Comparison of ENCODE assay signal across 17 cellular contexts in genomic region chr20:43444107-43444506, GRCh38. TPM values are rescaled to one million over a fixed set of nuclear protein-coding genes. Genes with fewer than 3 reads are reported as not detected.
DNase-seq lines count a peak whose midpoint lies in the region; ATAC-seq, FAIRE-seq and TF ChIP-seq lines count a peak whose summit lies in the region.
"Had no signal": no experiment of that assay in that cellular context is flagged by ENCODE, and none has a peak within 500 bp of the region (broad histone marks: within the 10 kb centered on the region; RNA-seq: fewer than 3 reads in every experiment).

No MANE protein-coding gene starts in this region.

- no peaks in the 10 kb centered on the region for H3K9me3 ChIP-seq in K562 (replicated peaks; ENCODE audit: control insufficient read depth, insufficient read depth, low read depth, low read length)
- H3K9me3 ChIP-seq: HAP-1 had no signal

- no peaks in the 10 kb centered on the region for H3K79me2 ChIP-seq in K562 (ENCODE audit: control insufficient read depth, insufficient read depth, low read length)

- peaks cover 2 to 11% of the 10 kb centered on the region in 2 experiments; a peak in 3 of 5 replicates for H3K27me3 ChIP-seq in K562 (ENCODE audit: control insufficient read depth in 2 of 2, insufficient read depth in 2 of 2, low read length in 2 of 2)

- intact Hi-C loops in K562 (cut with micrococcal nuclease) = loop anchor here (10.0 kb wide), 1 partner anchor 401 kb away; no protein-coding TSS in a partner anchor

- peak overlapping the region; percentile 98 for H2AFZ ChIP-seq in K562 (ENCODE audit: low read depth, low read length)

- no peak for TF ChIP-seq RAD21 in K562 (CRISPR knock-in tag; conservative IDR thresholded peaks at IDR 0.05 in 1 of 2, IDR thresholded peaks at IDR 0.05 in 1 of 2)

- H3K4me3 ChIP-seq in K562 = 0 out of 2 replicates have a peak overlapping the region, but pooled peaks have one; percentile 32
- H3K4me3 ChIP-seq: HAP-1, SK-N-MC had no signal

- CTCF ChIA-PET in K562 (lab: Yijun Ruan, JAX; ENCODE audit: low intra/inter-chr PET ratio) = no interaction called here

- TF ChIP-seq CTCF in K562 (IDR thresholded peaks at IDR 0.05 in 2 of 3, conservative IDR thresholded peaks at IDR 0.05 in 1 of 3; ENCODE audit: insufficient read depth in 2 of 3, low read depth in 1 of 3, low read length in 3 of 3) = no peak

- no peak for TF ChIP-seq EP300 in K562 (IDR thresholded peaks at IDR 0.05; ENCODE audit: low read length)

- H3K36me3 ChIP-seq in K562 (ENCODE audit: control insufficient read depth, insufficient read depth, low read length) = no peaks in the 10 kb centered on the region
- H3K36me3 ChIP-seq: HAP-1 had no signal

- POLR2A ChIA-PET in K562 (lab: Yijun Ruan, JAX) = interaction anchor here (0.7 to 4.0 kb wide), 6 partner anchors 9 to 1366 kb away, joined by 3 to 27 read pairs (median 4); partner anchors contain the start of gene SRSF6

- DNase-seq in ELF-1 (ENCODE audit: low read depth, low spot score) (peak; percentile 28), HTR-8/SVneo (ENCODE audit: insufficient read length, low spot score) (no peak), NCI-H2227 treated with DMSO at 0.1 percent for 48 hours (lab: John Stamatoyannopoulos, UW) (peak; percentile 61), K562 (ENCODE audit: extremely low read depth in 1 of 4, low spot score in 3 of 4) (peak; percentile 32 to 44 (median 37)), NCI-H2196 treated with DMSO at 0.1 percent for 48 hours (lab: John Stamatoyannopoulos, UW; ENCODE audit: unreplicated experiment) (no peak), GM19240 (ENCODE audit: insufficient read length, low spot score) (no peak)
- DNase-seq: DMS153, KG1, NCI-H1694, NCI-H226, NCI-H524 treated with DMSO at 0.1 percent for 48 hours, T-cell, T-helper 9 cell had no signal

- no peak for TF ChIP-seq POLR2A in K562 (conservative IDR thresholded peaks at IDR 0.05)

- H3K4me2 ChIP-seq in K562 (ENCODE audit: insufficient read depth, low read length) = peak overlapping the region; percentile 87

- ATAC-seq in K562 (peak; percentile 60), HG02981 (IDR thresholded peaks at IDR 0.05; ENCODE audit: unreplicated experiment) (no peak)
- ATAC-seq: Right ventricle myocardium inferior, T-cell had no signal

- no peaks in the 10 kb centered on the region for H4K20me1 ChIP-seq in K562 (replicated peaks; ENCODE audit: control insufficient read depth, insufficient read depth, low read length)

- no peak overlapping the region for H3K27ac ChIP-seq in K562 (ENCODE audit: extremely low read depth, low read depth, low read length)
- H3K27ac ChIP-seq: SK-N-MC had no signal

- H3K4me1 ChIP-seq in K562 (replicated peaks in 1 of 2; ENCODE audit: control insufficient read depth in 2 of 2, insufficient read depth in 2 of 2, low read length in 2 of 2) = no peaks in the 10 kb centered on the region; a peak in 2 of 5 replicates
- H3K4me1 ChIP-seq: HAP-1 had no signal

- H3K9ac ChIP-seq in K562 (ENCODE audit: insufficient read depth in 1 of 2, low read depth in 2 of 2, low read length in 2 of 2) = no peak overlapping the region

- no TSS peak for BruUV-seq in K562 (replicated peaks; lab: Mats Ljungman, UMichigan)

- 5% methylated on average over 9 of the region's 9 CpGs for WGBS in K562 (ENCODE audit: insufficient coverage, low coverage, missing lambda C conversion rate)

- in situ Hi-C loops in K562 (cut with MboI) = no loop called here

- FAIRE-seq in HTR-8/SVneo (lab: Jason Lieb, UNC) (peak; percentile 74), K562 (lab: Jason Lieb, UNC) (no peak)

- no peaks in the 10 kb centered on the region for H3K9me1 ChIP-seq in K562 (ENCODE audit: control insufficient read depth, insufficient read depth, low read length)

TF ChIP-seq in K562, 482 proteins besides CTCF, POLR2A, EP300 and RAD21 (continues in another document):
- TF ChIP-seq XRCC4 (IDR thresholded peaks at IDR 0.05; ENCODE audit: extremely low read depth, insufficient read depth, insufficient read length) = no peak
- TF ChIP-seq CREB5 (CRISPR knock-in tag; IDR thresholded peaks at IDR 0.05) = no peak
- peak; percentile 98 for TF ChIP-seq RFX1 (IDR thresholded peaks at IDR 0.05)
- TF ChIP-seq PTTG1 (tag; IDR thresholded peaks at IDR 0.05; ENCODE audit: low read depth) = no peak
- no peak for TF ChIP-seq ETS1 (conservative IDR thresholded peaks at IDR 0.05; ENCODE audit: control insufficient read depth, low read depth, low read length)
- 0 out of 4 replicates have a peak, but pooled peaks of 1 of the 2 experiments have one; percentile 18 for TF ChIP-seq RCOR1 (IDR thresholded peaks at IDR 0.05; ENCODE audit: borderline replicate concordance in 1 of 2, low read depth in 2 of 2, low read length in 2 of 2)
- no peak for TF ChIP-seq ZC3H8 (IDR thresholded peaks at IDR 0.05)
- TF ChIP-seq RBBP5 (IDR thresholded peaks at IDR 0.05; ENCODE audit: borderline replicate concordance, insufficient read depth, low read length, poor library complexity, severe bottlenecking) = no peak
- no peak for TF ChIP-seq FOXK1 (CRISPR knock-in tag; IDR thresholded peaks at IDR 0.05; ENCODE audit: borderline replicate concordance)
- no peak for TF ChIP-seq ATF6 (CRISPR knock-in tag; IDR thresholded peaks at IDR 0.05)
- TF ChIP-seq ZBTB8A (IDR thresholded peaks at IDR 0.05; ENCODE audit: partially characterized antibody) = no peak
- TF ChIP-seq E2F1 (CRISPR knock-in tag; IDR thresholded peaks at IDR 0.05) = no peak

RNA-seq across cellular contexts. Expression of gene SRSF6, which starts 13.6 kb away (rescaled TPM):
- total RNA-seq in K562 (2011; cell fraction: chromatin; rRNA removed; ENCODE audit: low replicate concordance) = 123 and 206 TPM in 2 replicates
- total RNA-seq in K562 (2011; cell fraction: nucleolus; rRNA removed) = 65.5 and 74.5 TPM in 2 replicates
- total RNA-seq in K562 (2011; cell fraction: nucleoplasm; rRNA removed) = 119 and 180 TPM in 2 replicates
- total RNA-seq in K562 (2014; rRNA removed) (52.4 and 55.6 TPM in 2 replicates), K562 (2014; rRNA removed; fragmentation: Illumina TruSeq; extraction: Trizol) (73.1 and 81.5 TPM in 2 replicates), K562 (2015; rRNA removed; fragmentation: Illumina TruSeq; extraction: Trizol) (78.8 and 80.4 TPM in 2 replicates), K562 (2021) (140 and 141 TPM in 2 replicates)
- polyA plus RNA-seq in K562 (2011; rRNA removed) (86.1 and 138 TPM in 2 replicates), K562 (2014; fragmentation: Illumina TruSeq; extraction: Trizol) (101 and 117 TPM in 2 replicates), K562 (2014; fragmentation: Nextera tagmentation; extraction: Ambion mirVana) (100 to 1,000 TPM; 148 to 165 TPM), K562 (2014; rRNA removed) (86.5 and 91.3 TPM in 2 replicates)
- 37.4 and 44.4 TPM in 2 replicates for polyA plus RNA-seq in K562 (2011; cell fraction: cytosol; rRNA removed)
- polyA plus RNA-seq in K562 (2011; cell fraction: nucleus; rRNA removed) = 287 and 290 TPM in 2 replicates
- 89.0 and 99.0 TPM in 2 replicates for polyA plus RNA-seq in K562 (2012)
- polyA minus RNA-seq in K562 (2011; rRNA and poly(A)+ RNA removed) = 119 and 177 TPM in 2 replicates
- 45.1 and 79.8 TPM in 2 replicates for polyA minus RNA-seq in K562 (2011; cell fraction: cytosol; rRNA and poly(A)+ RNA removed)
- polyA minus RNA-seq in K562 (2011; cell fraction: nucleus; rRNA and poly(A)+ RNA removed) = 56.4 and 90.7 TPM in 2 replicates

Comparison
In these comparisons a context has a peak if more than half of its experiments do, and no peak if none do; other contexts are left out.
1. DNase-seq: peak in ELF-1 (single experiment), NCI-H2227 treated with DMSO at 0.1 percent for 48 hours (single experiment) and K562 (4 of 4); none in HTR-8/SVneo (single experiment), NCI-H2196 treated with DMSO at 0.1 percent for 48 hours (single experiment) and GM19240 (single experiment).